In genomic region chr3:70064194-70064787, GRCh38 we compare ENCODE assay signal across 9 cellular contexts.
A peak's percentile ranks its signal among the peaks of the same experiment; 100 is the strongest.
DNase-seq lines count a peak whose midpoint lies in the region; ATAC-seq and TF ChIP-seq lines count a peak whose summit lies in the region.
"Had no signal": no experiment of that assay in that cellular context is flagged by ENCODE, and none has a peak within 500 bp of the region (broad histone marks: within the 10 kb centered on the region; RNA-seq: fewer than 3 reads in every experiment).

No MANE protein-coding gene starts in this region.

- no peaks in the 10 kb centered on the region for H3K9me1 ChIP-seq in IMR-90 (ENCODE audit: insufficient read depth, low read length)

- POLR2A ChIA-PET in IMR-90 (lab: Charles Lee; ENCODE audit: unreplicated experiment) = no interaction called here

- TF ChIP-seq CTCF in natural killer cell (IDR thresholded peaks at IDR 0.05) = peak; percentile 12
- TF ChIP-seq CTCF in IMR-90 (conservative IDR thresholded peaks at IDR 0.05; ENCODE audit: low read depth, low read length) = peak; percentile 64
- TF ChIP-seq CTCF in stomach (IDR thresholded peaks at IDR 0.05) = peak in 5 of 7 experiments; percentile 49 to 77 (median 67)

- no peak overlapping the region for H2BK20ac ChIP-seq in IMR-90 (ENCODE audit: low read depth, low read length)

- H3K9me3 Mint-ChIP-seq in natural killer cell = no peaks in the 10 kb centered on the region
- H3K9me3 Mint-ChIP-seq in natural killer cell treated with Interleukin-12 subunit alpha and Interleukin-12 subunit beta and Interleukin-15 and Interleukin-18, amount 100 ng/mL, for 72 hours = no peaks in the 10 kb centered on the region
- H3K9me3 Mint-ChIP-seq: central memory CD8-positive, alpha-beta T cell had no signal

- no peaks in the 10 kb centered on the region for H4K20me1 ChIP-seq in IMR-90 (ENCODE audit: insufficient read depth, low read length)

- CTCF ChIA-PET in IMR-90 (lab: Yijun Ruan, JAX) = interaction anchor here (0.6 to 1.8 kb wide), 5 partner anchors 10 to 93 kb away, joined by 3 to 7 read pairs (median 3); no protein-coding TSS in a partner anchor

- no peaks in the 10 kb centered on the region for H3K4me1 Mint-ChIP-seq in natural killer cell
- no peaks in the 10 kb centered on the region for H3K4me1 Mint-ChIP-seq in natural killer cell treated with Interleukin-12 subunit alpha and Interleukin-12 subunit beta and Interleukin-15 and Interleukin-18, amount 100 ng/mL, for 72 hours (ENCODE audit: low read depth in 2 of 2)
- H3K4me1 Mint-ChIP-seq: central memory CD8-positive, alpha-beta T cell had no signal

- TF ChIP-seq RAD21 in IMR-90 (IDR thresholded peaks at IDR 0.05; ENCODE audit: low read length) = peak; percentile 70

- H3K4me3 ChIP-seq in IMR-90 (ENCODE audit: insufficient read depth, low read depth, low read length) (no peak overlapping the region), stomach (no peak overlapping the region)

- TF ChIP-seq POLR2A in IMR-90 (IDR thresholded peaks at IDR 0.05; ENCODE audit: low read depth, low read length) = no peak
- TF ChIP-seq POLR2A in stomach (IDR thresholded peaks at IDR 0.05) = no peak

- H3K4me2 ChIP-seq in IMR-90 (ENCODE audit: low read depth, low read length) = no peak overlapping the region

- H2BK5ac ChIP-seq in IMR-90 (ENCODE audit: low read depth, low read length, poor library complexity, severe bottlenecking) = no peak overlapping the region

- no peak overlapping the region for H3K9ac ChIP-seq in IMR-90 (ENCODE audit: low read depth, low read length)

- H4K5ac ChIP-seq in IMR-90 (ENCODE audit: low read depth, low read length) = no peak overlapping the region

- ATAC-seq in natural killer cell (no peak), IMR-90 (ENCODE audit: low read depth) (peak; percentile 77)
- no peak for ATAC-seq in natural killer cell treated with Interleukin-12 subunit alpha and Interleukin-12 subunit beta and Interleukin-15 and Interleukin-18, amount 100 ng/mL, for 72 hours

- H3K56ac ChIP-seq in IMR-90 (ENCODE audit: extremely low read depth, insufficient read depth, low read length) = no peak overlapping the region

- H3K27ac ChIP-seq in IMR-90 (ENCODE audit: insufficient read depth, low read length) = no peak overlapping the region
- H3K27ac ChIP-seq in stomach = no peak overlapping the region

- no peak overlapping the region for H2BK15ac ChIP-seq in IMR-90 (ENCODE audit: low read depth, low read length)

- H4K8ac ChIP-seq in IMR-90 (ENCODE audit: low read depth in 2 of 2, low read length in 2 of 2) = no peak overlapping the region

- no peak overlapping the region for H2AK9ac ChIP-seq in IMR-90 (replicated peaks; ENCODE audit: low read depth, low read length, poor library complexity)

- no peak overlapping the region for H2BK120ac ChIP-seq in IMR-90 (ENCODE audit: low read depth, low read length)

- dilution Hi-C loops in IMR-90 (cut with HindIII; ENCODE audit: low sequenced_read_pairs, unreplicated experiment) = no loop called here

- in situ Hi-C loops in IMR-90 (cut with MboI; ENCODE audit: low sequenced_read_pairs) = loop anchor here (25.0 kb wide), 1 partner anchor 1598 kb away; no protein-coding TSS in a partner anchor

- H3K36me3 Mint-ChIP-seq in natural killer cell = no peaks in the 10 kb centered on the region
- H3K36me3 Mint-ChIP-seq in natural killer cell treated with Interleukin-12 subunit alpha and Interleukin-12 subunit beta and Interleukin-15 and Interleukin-18, amount 100 ng/mL, for 72 hours = no peaks in the 10 kb centered on the region

- intact Hi-C loops in natural killer cell (cut with micrococcal nuclease) = loop anchor here (10.0 kb wide), 1 partner anchor 1521 kb away; the partner anchor contains the start of gene FOXP1
- intact Hi-C loops in IMR-90 (cut with micrococcal nuclease) = loop anchor here (1.0 to 10.0 kb wide), 3 partner anchors 295 to 1588 kb away; no protein-coding TSS in a partner anchor
- intact Hi-C loops in head of caudate nucleus (cut with DNase I) = no loop called here
- intact Hi-C loops in stomach (cut with DNase I; ENCODE audit: low total_unique reads) = no loop called here

- H3K14ac ChIP-seq in IMR-90 (replicated peaks; ENCODE audit: low read depth, low read length) = no peak overlapping the region

- no peaks in the 10 kb centered on the region for H3K4me1 ChIP-seq in IMR-90 (ENCODE audit: control insufficient read depth, insufficient read depth, low read length)
- H3K4me1 ChIP-seq in stomach = peaks cover 0 to 36% (median 12%) of the 10 kb centered on the region in 4 donors

- H3K36me3 ChIP-seq in IMR-90 (ENCODE audit: control insufficient read depth, insufficient read depth, low read length) (no peaks in the 10 kb centered on the region), stomach (no peaks in the 10 kb centered on the region)

- no peak overlapping the region for H3K23ac ChIP-seq in IMR-90 (ENCODE audit: low read depth, low read length)

- H3K79me1 ChIP-seq in IMR-90 (ENCODE audit: low read depth in 1 of 2, low read length in 2 of 2) = no peaks in the 10 kb centered on the region

- DNase-seq in natural killer cell (no peak), IMR-90 (peak; percentile 38), T1000 (lab: John Stamatoyannopoulos, UW) (peak; percentile 3), head of caudate nucleus (peak in 23 of 42 donors; percentile 22 to 87 (median 58)), stomach (no peak)
- no peak for DNase-seq in natural killer cell treated with Interleukin-12 subunit alpha and Interleukin-12 subunit beta and Interleukin-15 and Interleukin-18, amount 100 ng/mL, for 72 hours (ENCODE audit: low spot score)
- DNase-seq in NK-92 treated with Interleukin-12 subunit alpha and Interleukin-12 subunit beta, amount 100 ng/mL, for 24 hours (lab: John Stamatoyannopoulos, UW) = no peak
- no peak for DNase-seq in central memory CD4-positive, alpha-beta T cell

- no peak overlapping the region for H3K27ac Mint-ChIP-seq in natural killer cell
- no peak overlapping the region for H3K27ac Mint-ChIP-seq in natural killer cell treated with Interleukin-12 subunit alpha and Interleukin-12 subunit beta and Interleukin-15 and Interleukin-18, amount 100 ng/mL, for 72 hours

- H3K27me3 ChIP-seq in IMR-90 (ENCODE audit: control insufficient read depth, insufficient read depth, low read length) = peaks cover 30% of the 10 kb centered on the region
- H3K27me3 ChIP-seq in stomach = no peaks in the 10 kb centered on the region

- H2AFZ ChIP-seq in IMR-90 (replicated peaks; ENCODE audit: low read length, poor library complexity) = no peak overlapping the region

- H2AK5ac ChIP-seq in IMR-90 (ENCODE audit: low read depth, low read length) = no peak overlapping the region

- no CpG with 5 or more reads among the region's 5 CpGs for WGBS in IMR-90 (ENCODE audit: extremely low coverage in 2 of 2, insufficient read length in 1 of 2), 2 experiments
- WGBS in stomach, 5 donors = 23 to 33% (median 27%) methylated on average over 5 of the region's 5 CpGs

- no TSS peak for BruUV-seq in IMR-90 (replicated peaks; lab: Mats Ljungman, UMichigan)

- H3K4me3 Mint-ChIP-seq in natural killer cell = no peak overlapping the region
- no peak overlapping the region for H3K4me3 Mint-ChIP-seq in natural killer cell treated with Interleukin-12 subunit alpha and Interleukin-12 subunit beta and Interleukin-15 and Interleukin-18, amount 100 ng/mL, for 72 hours
- H3K4me3 Mint-ChIP-seq: central memory CD8-positive, alpha-beta T cell had no signal

- H3K18ac ChIP-seq in IMR-90 (ENCODE audit: low read depth, low read length) = no peak overlapping the region

- H3K9me3 ChIP-seq in IMR-90 (ENCODE audit: control insufficient read depth, insufficient read depth, low read length) (no peaks in the 10 kb centered on the region), stomach (no peaks in the 10 kb centered on the region)

- no peak overlapping the region for H3K4ac ChIP-seq in IMR-90 (ENCODE audit: low read depth, low read length)

- TF ChIP-seq EP300 in stomach (IDR thresholded peaks at IDR 0.05) = no peak

- H3K27me3 Mint-ChIP-seq in natural killer cell (ENCODE audit: low read depth in 2 of 2) = no peaks in the 10 kb centered on the region
- no peaks in the 10 kb centered on the region for H3K27me3 Mint-ChIP-seq in natural killer cell treated with Interleukin-12 subunit alpha and Interleukin-12 subunit beta and Interleukin-15 and Interleukin-18, amount 100 ng/mL, for 72 hours
- H3K27me3 Mint-ChIP-seq: central memory CD8-positive, alpha-beta T cell had no signal

- H4K91ac ChIP-seq in IMR-90 (ENCODE audit: insufficient read depth, low read depth, low read length) = no peak overlapping the region

TF ChIP-seq in IMR-90, 13 proteins besides CTCF, POLR2A, EP300 and RAD21:
- TF ChIP-seq MAZ (IDR thresholded peaks at IDR 0.05; ENCODE audit: borderline replicate concordance, low read depth, low read length) (no peak), USF2 (IDR thresholded peaks at IDR 0.05; ENCODE audit: low read depth, low read length) (no peak), SMC3 (IDR thresholded peaks at IDR 0.05; ENCODE audit: low read depth, low read length) (peak; percentile 42), CEBPB (IDR thresholded peaks at IDR 0.05; ENCODE audit: low read depth, low read length) (no peak)

Comparison
In these comparisons a context has a peak if more than half of its experiments do, and no peak if none do; other contexts are left out.
1. DNase-seq: peak in IMR-90 (single experiment), T1000 (single experiment) and head of caudate nucleus (23 of 42); none in natural killer cell (single experiment), natural killer cell treated with Interleukin-12 subunit alpha and Interleukin-12 subunit beta and Interleukin-15 and Interleukin-18, amount 100 ng/mL, for 72 hours (single experiment), stomach (single experiment), NK-92 treated with Interleukin-12 subunit alpha and Interleukin-12 subunit beta, amount 100 ng/mL, for 24 hours (single experiment) and central memory CD4-positive, alpha-beta T cell (single experiment).
2. CTCF ChIP-seq: peak in every context shown above with its lines; median percentile 67 in stomach; 64 in IMR-90; 12 in natural killer cell.
3. intact Hi-C loops: an anchor here in natural killer cell (10.0 kb wide) and IMR-90 (1.0 to 10.0 kb wide); none called in head of caudate nucleus and stomach.